ENCODE assay signal across 14 cellular contexts in the genomic region with DNA sequence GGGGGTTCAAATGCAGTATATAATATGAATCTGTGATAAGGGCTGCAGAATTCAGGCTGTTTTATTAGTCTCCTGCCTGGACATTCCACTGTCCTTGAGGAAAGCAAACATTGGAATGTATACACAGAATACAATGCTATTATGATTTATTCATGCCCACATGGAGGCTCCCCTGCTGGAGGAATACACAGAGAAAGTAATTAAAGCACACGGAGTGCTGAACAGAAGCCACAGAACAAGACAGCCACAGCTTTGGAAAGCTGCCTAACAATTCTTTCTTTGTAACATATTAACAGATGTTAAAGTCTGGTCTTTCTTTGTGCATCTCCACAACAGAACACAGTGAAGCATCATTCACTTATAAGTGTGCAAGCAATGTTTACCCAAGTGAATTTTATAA.
DNase-seq lines count a peak whose midpoint lies in the region; TF ChIP-seq lines count a peak whose summit lies in the region.
"Had no signal": no experiment of that assay in that cellular context is flagged by ENCODE, and none has a peak within 500 bp of the region (broad histone marks: within the 10 kb centered on the region; RNA-seq: fewer than 3 reads in every experiment).

No MANE protein-coding gene starts in this region.

- DNase-seq in DMS 273 (lab: John Stamatoyannopoulos, UW; ENCODE audit: unreplicated experiment) (peak; percentile 34), DMS 273 treated with DMSO at 0.1 percent for 48 hours (lab: John Stamatoyannopoulos, UW) (no peak), NCI-H748 treated with DMSO at 0.1 percent for 48 hours (lab: John Stamatoyannopoulos, UW) (peak; percentile 74), fibroblast of villous mesenchyme (ENCODE audit: low read depth) (peak; percentile 1), prostate gland (ENCODE audit: low spot score) (peak; percentile 10), LoVo (ENCODE audit: low spot score) (no peak), NCI-H526 treated with DMSO at 0.1 percent for 48 hours (lab: John Stamatoyannopoulos, UW) (no peak), coronary artery (ENCODE audit: low spot score) (no peak)
- DNase-seq: 8988T; activated CD8-positive, alpha-beta memory T cell treated with anti-CD3 and anti-CD28 coated beads for 24 hours; activated naive CD4-positive, alpha-beta T cell treated with Interleukin-2 at 50 U/mL for 16 hours; cortex of kidney; NCI-H1105 had no signal

- H3K9me3 ChIP-seq in prostate gland: no peaks in the 10 kb centered on the region
- H3K9me3 ChIP-seq: thoracic aorta had no signal

- TF ChIP-seq CTCF in fibroblast of villous mesenchyme (IDR thresholded peaks at IDR 0.05; ENCODE audit: insufficient read depth, low read depth, low read length) (no peak), prostate gland (IDR thresholded peaks at IDR 0.05) (no peak), coronary artery (IDR thresholded peaks at IDR 0.05) (no peak)

- 5% methylated on average over 1 of the region's 1 CpG for WGBS in prostate gland

- intact Hi-C loops in prostate gland (cut with DNase I): no loop called here

- H3K4me3 ChIP-seq in fibroblast of villous mesenchyme (ENCODE audit: low read depth, low read length) (no peak overlapping the region), prostate gland (no peak overlapping the region), coronary artery (no peak overlapping the region)
- H3K4me3 ChIP-seq: thoracic aorta had no signal

- H3K27me3 ChIP-seq in prostate gland (replicated peaks; ENCODE audit: insufficient read depth): no peaks in the 10 kb centered on the region

- no peaks in the 10 kb centered on the region for H3K36me3 ChIP-seq in prostate gland
- H3K36me3 ChIP-seq: thoracic aorta had no signal

- no peak for TF ChIP-seq POLR2A in prostate gland (IDR thresholded peaks at IDR 0.05)

- no peaks in the 10 kb centered on the region for H3K4me1 ChIP-seq in prostate gland (replicated peaks)

- H3K27ac ChIP-seq in prostate gland (no peak overlapping the region), coronary artery (no peak overlapping the region)
- H3K27ac ChIP-seq: thoracic aorta had no signal

Comparison
In these comparisons a context has a peak if more than half of its experiments do, and no peak if none do; other contexts are left out.
1. DNase-seq: peak in DMS 273 (single experiment), NCI-H748 treated with DMSO at 0.1 percent for 48 hours (single experiment), fibroblast of villous mesenchyme (single experiment) and prostate gland (single experiment); none in DMS 273 treated with DMSO at 0.1 percent for 48 hours (single experiment), LoVo (single experiment), NCI-H526 treated with DMSO at 0.1 percent for 48 hours (single experiment) and coronary artery (single experiment).